Comparison of ENCODE assay signal across 35 cellular contexts in the genomic region with DNA sequence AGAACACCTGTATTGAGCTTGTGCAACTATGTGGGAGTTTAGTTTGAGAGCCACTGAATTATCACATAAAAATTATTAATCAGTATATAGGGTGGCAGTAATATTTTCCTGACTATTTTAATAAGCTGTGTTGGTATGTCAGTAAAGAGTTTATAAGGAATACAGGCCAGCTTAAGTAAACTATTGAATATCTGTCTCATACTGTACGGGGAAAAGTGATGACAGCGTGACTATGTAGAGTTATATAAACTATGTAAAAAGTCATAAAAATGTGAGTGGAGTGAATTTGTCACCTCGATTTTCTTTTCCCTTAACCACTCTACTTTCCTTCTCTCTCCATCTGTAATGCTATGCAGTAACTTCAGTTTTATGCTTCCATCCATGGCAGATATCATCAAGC.
"Had no signal": no experiment of that assay in that cellular context is flagged by ENCODE, and none has a peak within 500 bp of the region (broad histone marks: within the 10 kb centered on the region; RNA-seq: fewer than 3 reads in every experiment).

No MANE protein-coding gene starts in this region.

- H3K9me3 ChIP-seq: MG63 had no signal

- H3K36me3 ChIP-seq: MG63 had no signal

- H3K4me3 ChIP-seq: MG63 had no signal

- DNase-seq: Karpas-422, Kasumi-1, MG63, MM.1S, MV-4-11, NCI-H1048, NCI-H1092, NCI-H1092 treated with DMSO at 0.1 percent for 48 hours, NCI-H1105, NCI-H1105 treated with DMSO at 0.1 percent for 48 hours, NCI-H1417, NCI-H1417 treated with DMSO at 0.1 percent for 48 hours, NCI-H1436, NCI-H1436 treated with DMSO at 0.1 percent for 48 hours, NCI-H146, NCI-H1694, NCI-H1694 treated with DMSO at 0.1 percent for 48 hours, NCI-H187, NCI-H187 treated with DMSO at 0.1 percent for 48 hours, NCI-H1930, NCI-H2029, NCI-H2029 treated with DMSO at 0.1 percent for 48 hours, NCI-H2081, NCI-H2081 treated with DMSO at 0.1 percent for 48 hours, NCI-H2107, NCI-H2171, NCI-H2171 treated with DMSO at 0.1 percent for 48 hours, NCI-H2227 treated with DMSO at 0.1 percent for 48 hours, NCI-H226, NCI-H345, NCI-H446, NCI-H446 treated with DMSO at 0.1 percent for 48 hours, NCI-H510A, NCI-H510A treated with DMSO at 0.1 percent for 48 hours, NCI-H524 had no signal

- H3K27me3 ChIP-seq: MG63 had no signal
